In the genomic region with DNA sequence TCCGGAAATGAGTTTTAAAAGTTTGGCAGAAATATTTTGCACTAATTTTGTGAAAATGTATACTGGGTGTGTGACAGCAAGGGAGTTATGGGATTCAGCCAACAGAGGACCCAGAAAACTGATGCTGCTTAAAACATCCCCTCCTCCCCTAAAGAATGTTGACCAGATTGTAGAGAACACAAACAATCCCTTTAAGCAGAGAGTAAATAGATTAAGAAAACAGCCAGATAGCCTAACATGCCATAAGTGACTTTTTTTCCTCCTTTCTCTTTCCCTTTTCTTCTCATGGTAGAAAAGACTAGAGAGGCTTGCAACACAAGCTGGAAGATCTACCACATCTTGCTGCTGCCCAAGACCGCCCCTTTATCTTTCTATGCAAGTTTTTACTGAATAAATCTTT, we compare ENCODE assay signal across 25 cellular contexts.
DNase-seq lines count a peak whose midpoint lies in the region; ATAC-seq and TF ChIP-seq lines count a peak whose summit lies in the region.
"Had no signal": no experiment of that assay in that cellular context is flagged by ENCODE, and none has a peak within 500 bp of the region (broad histone marks: within the 10 kb centered on the region; RNA-seq: fewer than 3 reads in every experiment).

No MANE protein-coding gene starts in this region.

- H3K27ac ChIP-seq in heart right ventricle = no peak overlapping the region
- H3K27ac ChIP-seq in caudate nucleus (ENCODE audit: low read depth, low read length) = peak overlapping the region; percentile 84
- H3K27ac ChIP-seq: BLaER1 treated with 17β-estradiol and CSF1 and Interleukin-3, amounts not matched to agents 10 nM and 100 nM; gastrocnemius medialis; SJSA1; upper lobe of right lung; WERI-Rb-1 had no signal

- H3K27me3 ChIP-seq in heart right ventricle = no peaks in the 10 kb centered on the region
- H3K27me3 ChIP-seq: BLaER1 treated with 17β-estradiol and CSF1 and Interleukin-3, amounts not matched to agents 10 nM and 100 nM; gastrocnemius medialis; MG63; SJSA1; upper lobe of right lung had no signal

- in situ Hi-C loops in G401 (cut with HindIII; ENCODE audit: low sequenced_read_pairs) = no loop called here

- H3K9me3 ChIP-seq in heart right ventricle = no peaks in the 10 kb centered on the region
- H3K9me3 ChIP-seq: BLaER1 treated with 17β-estradiol and CSF1 and Interleukin-3, amounts not matched to agents 10 nM and 100 nM; gastrocnemius medialis; SJSA1; upper lobe of right lung had no signal

- DNase-seq in Right ventricle myocardium superior (no peak), heart right ventricle (no peak), caudate nucleus (lab: John Stamatoyannopoulos, UW) (no peak), iPS-NIHi7 (ENCODE audit: extremely low spot score) (peak; percentile 8), G401 (ENCODE audit: low spot score) (no peak), superior temporal gyrus (ENCODE audit: extremely low spot score) (no peak)
- DNase-seq: activated CD4-positive, alpha-beta T cell treated with anti-CD3 and anti-CD28 coated beads, Interleukin-2, amount 50 U/mL, for 4 hours; activated effector memory CD4-positive, alpha-beta T cell treated with Interleukin-2 at 50 U/mL for 16 hours; Calu3; erythroblast; gastrocnemius medialis; MG63; NCI-H1436; NCI-H69; OCI-M1; small intestine; stimulated activated CD4-positive, alpha-beta T cell treated with anti-CD3 and anti-CD28 coated beads, Interleukin-4, amount 100 ng/mL, for 24 hours; stimulated activated naive CD8-positive, alpha-beta T cell treated with anti-CD3 and anti-CD28 coated beads, Interleukin-15, amount 100 ng/mL, for 72 hours; T-helper 17 cell; upper lobe of right lung; WERI-Rb-1 had no signal

- H3K4me3 ChIP-seq in heart right ventricle = no peak overlapping the region
- H3K4me3 ChIP-seq: BLaER1 treated with 17β-estradiol and CSF1 and Interleukin-3, amounts not matched to agents 10 nM and 100 nM; gastrocnemius medialis; MG63; SJSA1; upper lobe of right lung had no signal

- no peak for TF ChIP-seq CTCF in heart right ventricle (IDR thresholded peaks at IDR 0.05)

- peaks cover 0 to 5% (median 0%) of the 10 kb centered on the region in 9 donors for H3K4me1 ChIP-seq in heart right ventricle
- H3K4me1 ChIP-seq: BLaER1 treated with 17β-estradiol and CSF1 and Interleukin-3, amounts not matched to agents 10 nM and 100 nM; upper lobe of right lung had no signal

- intact Hi-C loops in Right ventricle myocardium superior (cut with DNase I) (no loop called here), heart right ventricle (cut with DNase I) (no loop called here)

- 59% methylated on average over 2 of the region's 2 CpGs for WGBS in heart right ventricle, 2 donors

- ATAC-seq in Right ventricle myocardium superior (ENCODE audit: poor library complexity) (peak; percentile 36), heart right ventricle (no peak), GM21723 (IDR thresholded peaks at IDR 0.05; ENCODE audit: unreplicated experiment) (no peak), HG02571 (IDR thresholded peaks at IDR 0.05; ENCODE audit: unreplicated experiment) (no peak)
- ATAC-seq: gastrocnemius medialis; stimulated activated naive CD8-positive, alpha-beta T cell treated with anti-CD3 and anti-CD28 coated beads, Interleukin-15, amount 100 ng/mL, for 72 hours; T-helper 17 cell; upper lobe of right lung had no signal

- H3K36me3 ChIP-seq in heart right ventricle = no peaks in the 10 kb centered on the region
- H3K36me3 ChIP-seq: BLaER1 treated with 17β-estradiol and CSF1 and Interleukin-3, amounts not matched to agents 10 nM and 100 nM; gastrocnemius medialis; MG63; SJSA1; upper lobe of right lung; WERI-Rb-1 had no signal
